ENCODE assay signal across 20 cellular contexts in the genomic region with DNA sequence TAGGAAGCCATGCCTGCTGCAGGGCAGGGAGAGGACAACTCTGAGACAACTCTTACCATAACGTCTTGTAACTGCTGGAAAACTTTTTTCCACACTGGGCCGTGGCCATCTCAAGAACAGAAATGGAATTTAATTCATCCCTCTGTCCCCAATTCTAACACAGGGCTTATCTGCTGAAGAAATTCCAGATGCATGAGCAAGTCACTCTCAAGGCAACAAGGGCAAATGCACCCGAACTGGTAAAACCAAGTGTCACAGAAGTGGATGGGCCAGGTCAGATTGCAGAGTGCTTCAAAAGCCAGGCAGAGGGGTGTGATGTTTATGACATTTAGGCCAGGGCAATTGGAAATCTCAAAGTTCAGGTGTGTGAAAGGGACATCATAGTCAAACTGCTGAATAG. TPM values are rescaled to one million over a fixed set of nuclear protein-coding genes. Genes with fewer than 3 reads are reported as not detected.
DNase-seq lines count a peak whose midpoint lies in the region; ATAC-seq and TF ChIP-seq lines count a peak whose summit lies in the region.
"Had no signal": no experiment of that assay in that cellular context is flagged by ENCODE, and none has a peak within 500 bp of the region (broad histone marks: within the 10 kb centered on the region; RNA-seq: fewer than 3 reads in every experiment).

No MANE protein-coding gene starts in this region.

- peak; percentile 82 for ATAC-seq in IMR-90 (ENCODE audit: low read depth)
- no peak for ATAC-seq in HG02852 (IDR thresholded peaks at IDR 0.05; ENCODE audit: unreplicated experiment)
- ATAC-seq in activated T-cell treated with anti-CD3 and anti-CD28 coated beads, Interleukin-2, amount 50 U/mL, for 72 hours (replicated peaks in 1 of 2) = no peak
- ATAC-seq: activated CD4-positive, alpha-beta T cell treated with anti-CD3 and anti-CD28 coated beads for 36 hours; Panc1 had no signal

- TF ChIP-seq RAD21 in IMR-90 (IDR thresholded peaks at IDR 0.05; ENCODE audit: low read length) = no peak

- H3K4me1 ChIP-seq in Caco-2 (peaks cover 35% of the 10 kb centered on the region), IMR-90 (ENCODE audit: control insufficient read depth, insufficient read depth, low read length) (peaks cover 9% of the 10 kb centered on the region), mesodermal cell (ENCODE audit: control insufficient read depth, insufficient read depth, low read length, poor library complexity, severe bottlenecking) (peaks cover 16% of the 10 kb centered on the region)
- H3K4me1 ChIP-seq: BE2C, neural progenitor cell had no signal

- H2AFZ ChIP-seq in IMR-90 (replicated peaks; ENCODE audit: low read length, poor library complexity) = peak overlapping the region; percentile 15
- H2AFZ ChIP-seq: neural progenitor cell had no signal

- H3K27ac Mint-ChIP-seq in Caco-2 (ENCODE audit: unreplicated experiment) = peak overlapping the region; percentile 79
- H3K27ac Mint-ChIP-seq in activated T-cell treated with anti-CD3 and anti-CD28 coated beads, Interleukin-2, amount 50 U/mL, for 72 hours = no peak overlapping the region
- H3K27ac Mint-ChIP-seq: activated CD4-positive, alpha-beta T cell treated with anti-CD3 and anti-CD28 coated beads for 36 hours; neural progenitor cell had no signal

- peaks cover 44% of the 10 kb centered on the region for H3K9me1 ChIP-seq in IMR-90 (ENCODE audit: insufficient read depth, low read length)

- H3K27ac ChIP-seq in IMR-90 (ENCODE audit: insufficient read depth, low read length) (peak overlapping the region; percentile 4; the same call in 1 of the 2 replicates), cingulate gyrus (ENCODE audit: low read depth, low read length) (peak overlapping the region; percentile 13), mesodermal cell (ENCODE audit: low read depth, low read length, severe bottlenecking) (peak overlapping the region; percentile 2)
- H3K27ac ChIP-seq: neural progenitor cell, spleen had no signal

- H3K4me3 Mint-ChIP-seq in Caco-2 (ENCODE audit: unreplicated experiment) = peak overlapping the region; percentile 6
- H3K4me3 Mint-ChIP-seq in activated T-cell treated with anti-CD3 and anti-CD28 coated beads, Interleukin-2, amount 50 U/mL, for 72 hours = no peak overlapping the region
- H3K4me3 Mint-ChIP-seq: activated CD4-positive, alpha-beta T cell treated with anti-CD3 and anti-CD28 coated beads for 36 hours; neural progenitor cell had no signal

- in situ Hi-C loops in IMR-90 (cut with MboI; ENCODE audit: low sequenced_read_pairs) = no loop called here

- H3K4me2 ChIP-seq in IMR-90 (ENCODE audit: low read depth, low read length) = 0 out of 2 replicates have a peak overlapping the region, but pooled peaks have one; percentile 0
- H3K4me2 ChIP-seq: neural progenitor cell had no signal

- H3K27me3 Mint-ChIP-seq in Caco-2 (ENCODE audit: insufficient read depth, unreplicated experiment) = no peaks in the 10 kb centered on the region
- H3K27me3 Mint-ChIP-seq in activated T-cell treated with anti-CD3 and anti-CD28 coated beads, Interleukin-2, amount 50 U/mL, for 72 hours (ENCODE audit: low read depth) = no peaks in the 10 kb centered on the region
- H3K27me3 Mint-ChIP-seq: activated CD4-positive, alpha-beta T cell treated with anti-CD3 and anti-CD28 coated beads for 36 hours had no signal

- H3K56ac ChIP-seq in IMR-90 (ENCODE audit: extremely low read depth, insufficient read depth, low read length) = no peak overlapping the region

- H3K36me3 Mint-ChIP-seq in Caco-2 (ENCODE audit: insufficient read depth, unreplicated experiment) = peaks cover 29% of the 10 kb centered on the region
- peaks cover 2 to 18% of the 10 kb centered on the region in 2 donors for H3K36me3 Mint-ChIP-seq in activated T-cell treated with anti-CD3 and anti-CD28 coated beads, Interleukin-2, amount 50 U/mL, for 72 hours (ENCODE audit: insufficient read depth in 2 of 2)

- intact Hi-C loops in Caco-2 (cut with micrococcal nuclease; ENCODE audit: unreplicated experiment) (loop anchor here (1.0 to 10.0 kb wide), 4 partner anchors 7 to 217 kb away; partner anchors contain the start of genes SMPD1, TAF10 and TPP1), IMR-90 (cut with micrococcal nuclease) (no loop called here)

- BruUV-seq in Caco-2 (replicated peaks; lab: Mats Ljungman, UMichigan) (no TSS peak), IMR-90 (replicated peaks; lab: Mats Ljungman, UMichigan) (no TSS peak)

- H2BK20ac ChIP-seq in IMR-90 (ENCODE audit: low read depth, low read length) = no peak overlapping the region

- peak overlapping the region; percentile 28; the same call in 1 of the 2 replicates for H2BK120ac ChIP-seq in IMR-90 (ENCODE audit: low read depth, low read length)

- no peak for TF ChIP-seq CTCF in Caco-2 (IDR thresholded peaks at IDR 0.05; ENCODE audit: insufficient read depth in 1 of 2, low read depth in 1 of 2, low read length in 1 of 2, severe bottlenecking in 1 of 2, unreplicated experiment in 1 of 2)
- no peak for TF ChIP-seq CTCF in IMR-90 (conservative IDR thresholded peaks at IDR 0.05; ENCODE audit: low read depth, low read length)

- H3K14ac ChIP-seq in IMR-90 (replicated peaks; ENCODE audit: low read depth, low read length) = peak overlapping the region; percentile 11; the same call in 1 of the 2 replicates

- CTCF ChIA-PET in Caco-2 (lab: Charles Lee) = no interaction called here
- CTCF ChIA-PET in IMR-90 (lab: Yijun Ruan, JAX) = interaction anchor here (0.5 to 0.8 kb wide), 2 partner anchors 26 to 46 kb away, joined by 3 read pairs; no protein-coding TSS in a partner anchor

- H3K4ac ChIP-seq in IMR-90 (ENCODE audit: low read depth, low read length) = 0 out of 2 replicates have a peak overlapping the region, but pooled peaks have one; percentile 57

- peak overlapping the region; percentile 63; the same call in 1 of the 2 replicates for H3K23ac ChIP-seq in IMR-90 (ENCODE audit: low read depth, low read length)

- dilution Hi-C loops in IMR-90 (cut with HindIII; ENCODE audit: low sequenced_read_pairs, unreplicated experiment) = no loop called here

- H3K18ac ChIP-seq in IMR-90 (ENCODE audit: low read depth, low read length) = no peak overlapping the region

- H3K4me3 ChIP-seq in Caco-2 (ENCODE audit: low read depth, low read length) (no peak overlapping the region), IMR-90 (ENCODE audit: insufficient read depth, low read depth, low read length) (no peak overlapping the region), mesodermal cell (ENCODE audit: extremely low read depth, insufficient read depth, low read length, poor library complexity, severe bottlenecking) (no peak overlapping the region)
- H3K4me3 ChIP-seq: neural progenitor cell, spleen, testis had no signal

- H3K27me3 ChIP-seq in Caco-2 (replicated peaks; ENCODE audit: control insufficient read depth, insufficient read depth, low read length) (no peaks in the 10 kb centered on the region), IMR-90 (ENCODE audit: control insufficient read depth, insufficient read depth, low read length) (no peaks in the 10 kb centered on the region)
- H3K27me3 ChIP-seq: BE2C, neural progenitor cell, spleen, testis had no signal

- H2BK15ac ChIP-seq in IMR-90 (ENCODE audit: low read depth, low read length) = no peak overlapping the region

- DNase-seq in Caco-2 = peak; percentile 74 to 83
- peak; percentile 44 for DNase-seq in IMR-90
- no peak for DNase-seq in activated T-cell treated with anti-CD3 and anti-CD28 coated beads, Interleukin-2, amount 50 U/mL, for 72 hours
- DNase-seq in superior temporal gyrus (ENCODE audit: extremely low spot score) = no peak
- DNase-seq in inferior parietal cortex (ENCODE audit: extremely low spot score) = no peak
- DNase-seq: activated CD4-positive, alpha-beta T cell treated with anti-CD3 and anti-CD28 coated beads for 36 hours; activated CD8-positive, alpha-beta memory T cell treated with anti-CD3 and anti-CD28 coated beads, Interleukin-2, amount 50 U/mL, for 4 hours; activated gamma-delta T cell treated with Interleukin-2 at 50 U/mL for 16 hours; BE2C; erythroblast; NCI-H1436; spleen; T-helper 9 cell; testis had no signal

- no peaks in the 10 kb centered on the region for H3K9me3 ChIP-seq in Caco-2
- no peaks in the 10 kb centered on the region for H3K9me3 ChIP-seq in IMR-90 (ENCODE audit: control insufficient read depth, insufficient read depth, low read length)
- H3K9me3 ChIP-seq in mesodermal cell (ENCODE audit: control insufficient read depth, low read length) = no peaks in the 10 kb centered on the region
- H3K9me3 ChIP-seq: BE2C, spleen, testis had no signal

- peak overlapping the region; percentile 39; the same call in 1 of the 2 replicates for H2AK5ac ChIP-seq in IMR-90 (ENCODE audit: low read depth, low read length)

- POLR2A ChIA-PET in Caco-2 (lab: Charles Lee) (no interaction called here), IMR-90 (lab: Charles Lee; ENCODE audit: unreplicated experiment) (no interaction called here)

- no peak overlapping the region for H3K9ac ChIP-seq in IMR-90 (ENCODE audit: low read depth, low read length)
- H3K9ac ChIP-seq: neural progenitor cell had no signal

- H2AK9ac ChIP-seq in IMR-90 (replicated peaks; ENCODE audit: low read depth, low read length, poor library complexity) = peak overlapping the region; percentile 11

- 0% methylated on average over 1 of the region's 3 CpGs; no CpG with 5 or more reads in 1 of the 2 experiments for WGBS in IMR-90 (ENCODE audit: extremely low coverage in 2 of 2, insufficient read length in 1 of 2), 2 experiments
- 75 to 76% methylated on average over 3 of the region's 3 CpGs for WGBS in mesodermal cell (ENCODE audit: insufficient coverage in 2 of 2), 2 experiments

- H4K91ac ChIP-seq in IMR-90 (ENCODE audit: insufficient read depth, low read depth, low read length) = peak overlapping the region; percentile 28; the same call in 1 of the 2 replicates

- peak overlapping the region in 1 of 2 experiments; percentile 16; a peak in 1 of 4 replicates for H4K8ac ChIP-seq in IMR-90 (ENCODE audit: low read depth in 2 of 2, low read length in 2 of 2)

- no peaks in the 10 kb centered on the region; the same call in 1 of the 2 replicates for H4K20me1 ChIP-seq in IMR-90 (ENCODE audit: insufficient read depth, low read length)

- H4K5ac ChIP-seq in IMR-90 (ENCODE audit: low read depth, low read length) = no peak overlapping the region

- peaks cover 4 to 8% of the 10 kb centered on the region in 2 experiments; a peak in 1 of 4 replicates for H3K79me1 ChIP-seq in IMR-90 (ENCODE audit: low read depth in 1 of 2, low read length in 2 of 2)

- no peaks in the 10 kb centered on the region for H3K9me3 Mint-ChIP-seq in Caco-2 (ENCODE audit: unreplicated experiment)
- H3K9me3 Mint-ChIP-seq in activated T-cell treated with anti-CD3 and anti-CD28 coated beads, Interleukin-2, amount 50 U/mL, for 72 hours = no peaks in the 10 kb centered on the region
- H3K9me3 Mint-ChIP-seq: neural progenitor cell had no signal

- H2BK5ac ChIP-seq in IMR-90 (ENCODE audit: low read depth, low read length, poor library complexity, severe bottlenecking) = peak overlapping the region; percentile 18

- TF ChIP-seq POLR2A in IMR-90 (IDR thresholded peaks at IDR 0.05; ENCODE audit: low read depth, low read length) = no peak

- H3K4me1 Mint-ChIP-seq in Caco-2 (ENCODE audit: low read depth, unreplicated experiment) = peaks cover 56% of the 10 kb centered on the region
- peaks cover 51% of the 10 kb centered on the region for H3K4me1 Mint-ChIP-seq in activated T-cell treated with anti-CD3 and anti-CD28 coated beads, Interleukin-2, amount 50 U/mL, for 72 hours (ENCODE audit: low read depth)

- H3K36me3 ChIP-seq in Caco-2 (ENCODE audit: control insufficient read depth, insufficient read depth, low read length) = peaks cover 1% of the 10 kb centered on the region; the same call in 1 of the 2 replicates
- H3K36me3 ChIP-seq in IMR-90 (ENCODE audit: control insufficient read depth, insufficient read depth, low read length) = peaks cover 43% of the 10 kb centered on the region
- H3K36me3 ChIP-seq in mesodermal cell (ENCODE audit: control insufficient read depth, insufficient read depth, low read length) = peaks cover 17% of the 10 kb centered on the region
- H3K36me3 ChIP-seq: BE2C, neural progenitor cell had no signal

RNA-seq across cellular contexts. Expression of gene SMPD1, which starts 7.4 kb away (rescaled TPM):
- total RNA-seq in Caco-2 (2022) = 38.6 and 41.9 TPM in 2 replicates
- 17.5 and 19.5 TPM in 2 replicates for total RNA-seq in IMR-90 (2012; rRNA removed)
- 108 and 118 TPM in 2 replicates for polyA plus RNA-seq in IMR-90 (2012; rRNA removed)
- 114 and 118 TPM in 2 replicates for polyA plus RNA-seq in IMR-90 (2012; cell fraction: cytosol; rRNA removed)
- polyA plus RNA-seq in IMR-90 (2012; cell fraction: nucleus; rRNA removed; ENCODE audit: low replicate concordance) = 64.5 and 79.4 TPM in 2 replicates
- polyA plus RNA-seq in mesodermal cell (2013, experiment 1 of 2) = 22.1 TPM
- 20.2 TPM for polyA plus RNA-seq in mesodermal cell (2013, experiment 2 of 2)
- 10 to 100 TPM; 21.7 to 25.9 TPM for total RNA-seq in activated T-cell treated with anti-CD3 and anti-CD28 coated beads, Interleukin-2, amount 50 U/mL, for 72 hours

RNA-seq across cellular contexts. Expression of gene APBB1, which starts 21.3 kb away (rescaled TPM):
- total RNA-seq in Caco-2 (2022) (37.8 and 39.0 TPM in 2 replicates), IMR-90 (2012; rRNA removed) (39.4 and 40.3 TPM in 2 replicates)
- polyA plus RNA-seq in IMR-90 (2012; rRNA removed) = 44.1 and 45.7 TPM in 2 replicates
- polyA plus RNA-seq in IMR-90 (2012; cell fraction: cytosol; rRNA removed) = 69.6 and 72.4 TPM in 2 replicates
- polyA plus RNA-seq in IMR-90 (2012; cell fraction: nucleus; rRNA removed; ENCODE audit: low replicate concordance) = 59.1 and 98.6 TPM in 2 replicates
- 58.2 TPM for polyA plus RNA-seq in mesodermal cell (2013, experiment 1 of 2)
- 54.6 TPM for polyA plus RNA-seq in mesodermal cell (2013, experiment 2 of 2)
- total RNA-seq in activated T-cell treated with anti-CD3 and anti-CD28 coated beads, Interleukin-2, amount 50 U/mL, for 72 hours = 10 to 100 TPM; 42.0 to 63.8 TPM

RNA-seq across cellular contexts. Expression of gene HPX, which starts 43.2 kb away (rescaled TPM):
- total RNA-seq in Caco-2 (2022) (10.7 and 10.9 TPM in 2 replicates), IMR-90 (2012; rRNA removed) (0.36 and 0.56 TPM in 2 replicates)
- 1.4 and 1.5 TPM in 2 replicates for polyA plus RNA-seq in IMR-90 (2012; rRNA removed)
- polyA plus RNA-seq in IMR-90 (2012; cell fraction: cytosol; rRNA removed) = 0.03 and 0.24 TPM in 2 replicates
- polyA plus RNA-seq in IMR-90 (2012; cell fraction: nucleus; rRNA removed; ENCODE audit: low replicate concordance) = 22.7 and 24.0 TPM in 2 replicates
- polyA plus RNA-seq in mesodermal cell (2013, experiment 1 of 2) = 0.66 TPM
- 1.4 TPM for polyA plus RNA-seq in mesodermal cell (2013, experiment 2 of 2)
- total RNA-seq in activated T-cell treated with anti-CD3 and anti-CD28 coated beads, Interleukin-2, amount 50 U/mL, for 72 hours = 1 to 10 TPM; 1.2 to 1.6 TPM
- total RNA-seq: SK-MEL-5 had no signal

Comparison
In these comparisons a context has a peak if more than half of its experiments do, and no peak if none do; other contexts are left out.
1. DNase-seq: peak in Caco-2 (2 of 2) and IMR-90 (single experiment); none in activated T-cell treated with anti-CD3 and anti-CD28 coated beads, Interleukin-2, amount 50 U/mL, for 72 hours (0 of 2), superior temporal gyrus (single experiment) and inferior parietal cortex (single experiment).
2. Peak in every context shown above with its lines, with median percentiles within 50 percentile points of each other: H3K27ac ChIP-seq.